ENCODE assay signal across 33 cellular contexts in genomic region chr16:89869911-89870310, GRCh38. TPM values are rescaled to one million over a fixed set of nuclear protein-coding genes. Genes with fewer than 3 reads are reported as not detected.
"Had no signal": no experiment of that assay in that cellular context is flagged by ENCODE, and none has a peak within 500 bp of the region (broad histone marks: within the 10 kb centered on the region; RNA-seq: fewer than 3 reads in every experiment).

No MANE protein-coding gene starts in this region.

- H3K36me3 ChIP-seq: breast epithelium had no signal

- H3K27me3 Mint-ChIP-seq: activated B cell treated with CpG ODN at 0.5 μM for 24 hours; activated CD8-positive, alpha-beta T cell treated with anti-CD3 and anti-CD28 coated beads for 36 hours; activated naive CD4-positive, alpha-beta T cell treated with anti-CD3 and anti-CD28 coated beads, Interleukin-2, amount 10 ng/mL, durations not matched to agents 7 days and 5 days; activated naive CD8-positive, alpha-beta T cell treated with anti-CD3 and anti-CD28 coated beads, Interleukin-2, amount 10 ng/mL, durations not matched to agents 7 days and 5 days; activated T-cell treated with anti-CD3 and anti-CD28 coated beads, Interleukin-2, amount 50 U/mL, for 24 hours; brain; dendritic cell treated with granulocyte-macrophage colony-stimulating factor and Interleukin-4, amounts not matched to agents 40 ng/mL and 50 ng/mL, for 4 days; T-helper 17 cell had no signal

- H3K4me3 Mint-ChIP-seq: activated B cell treated with CpG ODN at 0.5 μM for 24 hours; activated CD8-positive, alpha-beta T cell treated with anti-CD3 and anti-CD28 coated beads for 36 hours; activated naive CD4-positive, alpha-beta T cell treated with anti-CD3 and anti-CD28 coated beads, Interleukin-2, amount 10 ng/mL, durations not matched to agents 7 days and 5 days; activated naive CD8-positive, alpha-beta T cell treated with anti-CD3 and anti-CD28 coated beads, Interleukin-2, amount 10 ng/mL, durations not matched to agents 7 days and 5 days; activated T-cell treated with anti-CD3 and anti-CD28 coated beads, Interleukin-2, amount 50 U/mL, for 24 hours; activated T-cell treated with anti-CD3 and anti-CD28 coated beads, Interleukin-2, amount 50 U/mL, for 72 hours; dendritic cell treated with granulocyte-macrophage colony-stimulating factor and Interleukin-4, amounts not matched to agents 40 ng/mL and 50 ng/mL, for 4 days; endodermal cell; T-helper 17 cell; T-helper 2 cell treated with Interferon-gamma antibody and Interleukin-4, amounts not matched to agents 5 μg/mL and 100 μg/mL, for 36 hours had no signal

- H3K27me3 ChIP-seq: ascending aorta, breast epithelium, cardiac muscle cell, dorsolateral prefrontal cortex had no signal

- H3K9me3 Mint-ChIP-seq: activated B cell treated with CpG ODN at 0.5 μM for 24 hours; activated naive CD4-positive, alpha-beta T cell treated with anti-CD3 and anti-CD28 coated beads, Interleukin-2, amount 50 U/mL, for 72 hours; activated T-cell treated with anti-CD3 and anti-CD28 coated beads, Interleukin-2, amount 50 U/mL, for 72 hours had no signal

- H3K4me1 Mint-ChIP-seq: endodermal cell had no signal

- H3K27ac Mint-ChIP-seq: activated B cell treated with CpG ODN at 0.5 μM for 24 hours; activated CD8-positive, alpha-beta T cell treated with anti-CD3 and anti-CD28 coated beads for 36 hours; activated naive CD4-positive, alpha-beta T cell treated with anti-CD3 and anti-CD28 coated beads, Interleukin-2, amount 50 U/mL, for 72 hours; activated naive CD8-positive, alpha-beta T cell treated with anti-CD3 and anti-CD28 coated beads, Interleukin-2, amount 10 ng/mL, durations not matched to agents 7 days and 5 days; activated T-cell treated with anti-CD3 and anti-CD28 coated beads, Interleukin-2, amount 50 U/mL, for 24 hours; activated T-cell treated with anti-CD3 and anti-CD28 coated beads, Interleukin-2, amount 50 U/mL, for 72 hours; dendritic cell treated with granulocyte-macrophage colony-stimulating factor and Interleukin-4, amounts not matched to agents 40 ng/mL and 50 ng/mL, for 4 days; endodermal cell; T-helper 17 cell; T-helper 2 cell treated with Interferon-gamma antibody and Interleukin-4, amounts not matched to agents 5 μg/mL and 100 μg/mL, for 36 hours had no signal

- H3K4me3 ChIP-seq: ascending aorta, breast epithelium, cardiac muscle cell, coronary artery, dorsolateral prefrontal cortex had no signal

- ATAC-seq: activated CD4-positive, CD25-positive, alpha-beta regulatory T cell treated with anti-CD3 and anti-CD28 coated beads, Interleukin-2, amount 50 U/mL, for 24 hours; activated CD8-positive, alpha-beta T cell treated with anti-CD3 and anti-CD28 coated beads for 36 hours; activated naive CD4-positive, alpha-beta T cell treated with anti-CD3 and anti-CD28 coated beads, Interleukin-2, amount 50 U/mL, for 72 hours; activated T-cell treated with anti-CD3 and anti-CD28 coated beads, Interleukin-2, amount 50 U/mL, for 72 hours; esophagus mucosa; T-helper 17 cell had no signal

- H3K27ac ChIP-seq: ascending aorta, breast epithelium, cardiac muscle cell, coronary artery, dorsolateral prefrontal cortex, WERI-Rb-1 had no signal

- DNase-seq: activated B cell treated with CpG ODN at 0.5 μM for 24 hours; activated CD4-positive, alpha-beta T cell treated with anti-CD3 and anti-CD28 coated beads for 48 hours; activated CD4-positive, alpha-beta T cell treated with anti-CD3 and anti-CD28 coated beads, Interleukin-2, amount 50 U/mL, for 1 hour; activated CD4-positive, alpha-beta T cell treated with anti-CD3 and anti-CD28 coated beads, Interleukin-2, amount 50 U/mL, for 48 hours; activated CD8-positive, alpha-beta memory T cell treated with anti-CD3 and anti-CD28 coated beads for 24 hours; activated CD8-positive, alpha-beta T cell treated with anti-CD3 and anti-CD28 coated beads for 36 hours; activated gamma-delta T cell; activated naive CD4-positive, alpha-beta T cell; activated naive CD4-positive, alpha-beta T cell treated with anti-CD3 and anti-CD28 coated beads, Interleukin-2, amount 10 ng/mL, durations not matched to agents 7 days and 5 days; activated naive CD8-positive, alpha-beta T cell treated with anti-CD3 and anti-CD28 coated beads, Interleukin-2, amount 10 ng/mL, durations not matched to agents 7 days and 5 days; activated T-cell treated with anti-CD3 and anti-CD28 coated beads for 4 hours; activated T-cell treated with anti-CD3 and anti-CD28 coated beads, Interleukin-2, amount 50 U/mL, for 24 hours; activated T-cell treated with anti-CD3 and anti-CD28 coated beads, Interleukin-2, amount 50 U/mL, for 72 hours; central memory CD4-positive, alpha-beta T cell; dorsolateral prefrontal cortex; effector memory CD4-positive, alpha-beta T cell; endodermal cell; foreskin fibroblast; head of caudate nucleus; T-helper 17 cell; T1000; WERI-Rb-1 had no signal

- FAIRE-seq: frontal cortex had no signal

RNA-seq across cellular contexts. Expression of gene SPIRE2, which starts 41.6 kb away (rescaled TPM):
- total RNA-seq: ascending aorta had no signal
